In the genomic region with DNA sequence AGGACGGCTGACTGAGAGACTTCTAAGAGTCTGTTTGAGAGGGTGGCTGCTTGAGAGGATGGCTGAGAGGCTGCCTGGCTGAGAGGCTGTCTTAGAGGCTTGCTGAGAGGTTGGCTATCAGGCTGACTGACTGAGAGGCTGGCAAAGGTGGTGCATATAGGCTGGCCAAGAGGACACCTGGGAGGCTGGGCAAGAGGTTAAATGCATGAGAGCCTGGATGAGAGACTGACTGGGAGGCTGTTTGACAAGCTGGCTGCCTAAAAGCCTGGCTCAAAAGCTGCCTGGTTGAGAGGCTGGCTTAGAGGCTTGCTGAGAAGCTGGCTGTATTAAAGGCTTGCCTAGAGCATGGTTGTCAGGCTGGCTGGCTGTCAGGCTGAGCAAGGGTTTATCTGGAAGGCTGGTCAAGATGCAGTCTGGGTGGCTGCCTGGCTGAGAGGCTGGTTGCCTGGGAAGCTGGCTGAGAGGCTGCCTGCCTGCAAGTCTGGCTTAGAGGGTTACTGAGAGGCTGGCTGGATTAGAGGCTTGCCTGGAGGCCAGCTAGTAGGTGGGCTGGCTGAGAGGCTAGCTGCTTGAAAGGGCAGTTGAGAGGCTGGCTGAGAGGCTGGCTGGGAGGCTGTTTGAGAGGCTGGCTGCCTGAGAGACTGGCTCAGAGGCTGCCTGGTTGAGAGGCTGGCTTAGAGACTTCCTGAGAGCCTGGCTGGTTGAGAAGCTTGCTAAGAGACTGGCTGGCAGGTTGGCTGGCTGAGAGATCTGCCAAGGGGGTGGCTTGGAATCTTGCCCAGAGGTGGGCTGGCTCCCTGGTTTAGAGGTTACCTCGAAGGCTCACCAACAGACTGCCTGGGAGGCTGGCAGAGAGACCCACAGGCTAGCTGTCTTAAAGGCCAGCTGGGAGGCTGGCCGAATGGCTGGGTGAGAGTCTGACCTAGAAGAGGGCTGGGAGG, we compare ENCODE assay signal across 1 cellular context.
TF ChIP-seq lines count a peak whose summit lies in the region.

No MANE protein-coding gene starts in this region.

TF ChIP-seq in HepG2, 621 proteins besides CTCF, POLR2A, EP300 and RAD21 (continued from another document and continues in another):
- TF ChIP-seq, protein P1, sequence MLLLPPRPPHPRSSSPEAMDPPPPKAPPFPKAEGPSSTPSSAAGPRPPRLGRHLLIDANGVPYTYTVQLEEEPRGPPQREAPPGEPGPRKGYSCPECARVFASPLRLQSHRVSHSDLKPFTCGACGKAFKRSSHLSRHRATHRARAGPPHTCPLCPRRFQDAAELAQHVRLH (CRISPR knock-in tag; IDR thresholded peaks at IDR 0.05; ENCODE audit: borderline replicate concordance, low read depth): no peak
- TF ChIP-seq RNF2 (conservative IDR thresholded peaks at IDR 0.05; ENCODE audit: low read depth) (no peak), GATAD2A (CRISPR knock-in tag; IDR thresholded peaks at IDR 0.05) (no peak), NR2F1 (CRISPR knock-in tag; IDR thresholded peaks at IDR 0.05) (no peak), ZNF33A (CRISPR knock-in tag; IDR thresholded peaks at IDR 0.05; ENCODE audit: borderline replicate concordance) (no peak), ZNF605 (CRISPR knock-in tag; IDR thresholded peaks at IDR 0.05) (no peak), NFE2L1 (CRISPR knock-in tag; IDR thresholded peaks at IDR 0.05; ENCODE audit: borderline replicate concordance) (0 out of 2 replicates have a peak, but pooled peaks have one; percentile 39), TSC22D2 (CRISPR knock-in tag; IDR thresholded peaks at IDR 0.05; ENCODE audit: borderline replicate concordance) (no peak), ZNF567 (CRISPR knock-in tag; IDR thresholded peaks at IDR 0.05; ENCODE audit: borderline replicate concordance) (0 out of 2 replicates have a peak, but pooled peaks have one; percentile 53), FOXK1 (CRISPR knock-in tag; IDR thresholded peaks at IDR 0.05; ENCODE audit: borderline replicate concordance, low read depth) (no peak), HHEX (CRISPR knock-in tag; IDR thresholded peaks at IDR 0.05) (no peak), NRL (CRISPR knock-in tag; IDR thresholded peaks at IDR 0.05; ENCODE audit: borderline replicate concordance) (0 out of 2 replicates have a peak, but pooled peaks have one; percentile 28), ZFP82 (CRISPR knock-in tag; IDR thresholded peaks at IDR 0.05; ENCODE audit: borderline replicate concordance) (no peak), MAFF (IDR thresholded peaks at IDR 0.05; ENCODE audit: low read depth, low read length) (no peak), ZIK1 (CRISPR knock-in tag; IDR thresholded peaks at IDR 0.05; ENCODE audit: borderline replicate concordance, low read depth) (no peak), RELA (CRISPR knock-in tag; IDR thresholded peaks at IDR 0.05) (no peak), GABPA (IDR thresholded peaks at IDR 0.05; ENCODE audit: low read depth, low read length) (no peak), GABPA (CRISPR knock-in tag; IDR thresholded peaks at IDR 0.05; ENCODE audit: low read depth) (no peak), ZNF224 (CRISPR knock-in tag; IDR thresholded peaks at IDR 0.05) (0 out of 2 replicates have a peak, but pooled peaks have one; percentile 32), ZNF776 (CRISPR knock-in tag; IDR thresholded peaks at IDR 0.05) (0 out of 2 replicates have a peak, but pooled peaks have one; percentile 36), FOXA3 (CRISPR knock-in tag; IDR thresholded peaks at IDR 0.05) (no peak), DR1 (CRISPR knock-in tag; IDR thresholded peaks at IDR 0.05) (no peak), ZFP37 (CRISPR knock-in tag; IDR thresholded peaks at IDR 0.05; ENCODE audit: borderline replicate concordance) (no peak), ZMYM3 (CRISPR knock-in tag; IDR thresholded peaks at IDR 0.05) (0 out of 2 replicates have a peak, but pooled peaks have one; percentile 14), THYN1 (CRISPR knock-in tag; IDR thresholded peaks at IDR 0.05; ENCODE audit: borderline replicate concordance, low read depth) (no peak), ZSCAN30 (CRISPR knock-in tag; IDR thresholded peaks at IDR 0.05) (no peak), ZNF614 (CRISPR knock-in tag; IDR thresholded peaks at IDR 0.05; ENCODE audit: borderline replicate concordance) (no peak)
- TF ChIP-seq, protein P2, sequence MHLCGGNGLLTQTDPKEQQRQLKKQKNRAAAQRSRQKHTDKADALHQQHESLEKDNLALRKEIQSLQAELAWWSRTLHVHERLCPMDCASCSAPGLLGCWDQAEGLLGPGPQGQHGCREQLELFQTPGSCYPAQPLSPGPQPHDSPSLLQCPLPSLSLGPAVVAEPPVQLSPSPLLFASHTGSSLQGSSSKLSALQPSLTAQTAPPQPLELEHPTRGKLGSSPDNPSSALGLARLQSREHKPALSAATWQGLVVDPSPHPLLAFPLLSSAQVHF (CRISPR knock-in tag; IDR thresholded peaks at IDR 0.05): no peak
- TF ChIP-seq, protein P3, sequence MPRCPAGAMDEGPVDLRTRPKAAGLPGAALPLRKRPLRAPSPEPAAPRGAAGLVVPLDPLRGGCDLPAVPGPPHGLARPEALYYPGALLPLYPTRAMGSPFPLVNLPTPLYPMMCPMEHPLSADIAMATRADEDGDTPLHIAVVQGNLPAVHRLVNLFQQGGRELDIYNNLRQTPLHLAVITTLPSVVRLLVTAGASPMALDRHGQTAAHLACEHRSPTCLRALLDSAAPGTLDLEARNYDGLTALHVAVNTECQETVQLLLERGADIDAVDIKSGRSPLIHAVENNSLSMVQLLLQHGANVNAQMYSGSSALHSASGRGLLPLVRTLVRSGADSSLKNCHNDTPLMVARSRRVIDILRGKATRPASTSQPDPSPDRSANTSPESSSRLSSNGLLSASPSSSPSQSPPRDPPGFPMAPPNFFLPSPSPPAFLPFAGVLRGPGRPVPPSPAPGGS (CRISPR knock-in tag; IDR thresholded peaks at IDR 0.05): peak; percentile 85; the same call in 1 of the 2 replicates
- TF ChIP-seq, protein P4, sequence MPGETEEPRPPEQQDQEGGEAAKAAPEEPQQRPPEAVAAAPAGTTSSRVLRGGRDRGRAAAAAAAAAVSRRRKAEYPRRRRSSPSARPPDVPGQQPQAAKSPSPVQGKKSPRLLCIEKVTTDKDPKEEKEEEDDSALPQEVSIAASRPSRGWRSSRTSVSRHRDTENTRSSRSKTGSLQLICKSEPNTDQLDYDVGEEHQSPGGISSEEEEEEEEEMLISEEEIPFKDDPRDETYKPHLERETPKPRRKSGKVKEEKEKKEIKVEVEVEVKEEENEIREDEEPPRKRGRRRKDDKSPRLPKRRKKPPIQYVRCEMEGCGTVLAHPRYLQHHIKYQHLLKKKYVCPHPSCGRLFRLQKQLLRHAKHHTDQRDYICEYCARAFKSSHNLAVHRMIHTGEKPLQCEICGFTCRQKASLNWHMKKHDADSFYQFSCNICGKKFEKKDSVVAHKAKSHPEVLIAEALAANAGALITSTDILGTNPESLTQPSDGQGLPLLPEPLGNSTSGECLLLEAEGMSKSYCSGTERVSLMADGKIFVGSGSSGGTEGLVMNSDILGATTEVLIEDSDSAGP (CRISPR knock-in tag; IDR thresholded peaks at IDR 0.05; ENCODE audit: borderline replicate concordance): peak; percentile 26; the same call in 1 of the 2 replicates
- TF ChIP-seq, protein P5, sequence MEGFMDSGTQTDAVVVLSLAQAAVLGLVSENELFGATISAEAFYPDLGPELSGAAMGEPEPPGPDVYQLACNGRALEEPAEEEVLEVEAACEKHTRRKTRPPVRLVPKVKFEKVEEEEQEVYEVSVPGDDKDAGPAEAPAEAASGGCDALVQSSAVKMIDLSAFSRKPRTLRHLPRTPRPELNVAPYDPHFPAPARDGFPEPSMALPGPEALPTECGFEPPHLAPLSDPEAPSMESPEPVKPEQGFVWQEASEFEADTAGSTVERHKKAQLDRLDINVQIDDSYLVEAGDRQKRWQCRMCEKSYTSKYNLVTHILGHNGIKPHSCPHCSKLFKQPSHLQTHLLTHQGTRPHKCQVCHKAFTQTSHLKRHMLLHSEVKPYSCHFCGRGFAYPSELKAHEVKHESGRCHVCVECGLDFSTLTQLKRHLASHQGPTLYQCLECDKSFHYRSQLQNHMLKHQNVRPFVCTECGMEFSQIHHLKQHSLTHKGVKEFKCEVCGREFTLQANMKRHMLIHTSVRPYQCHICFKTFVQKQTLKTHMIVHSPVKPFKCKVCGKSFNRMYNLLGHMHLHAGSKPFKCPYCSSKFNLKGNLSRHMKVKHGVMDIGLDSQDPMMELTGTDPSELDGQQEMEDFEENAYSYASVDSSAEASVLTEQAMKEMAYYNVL (CRISPR knock-in tag; IDR thresholded peaks at IDR 0.05; ENCODE audit: borderline replicate concordance): 0 out of 2 replicates have a peak, but pooled peaks have one; percentile 4
- TF ChIP-seq, protein P6, sequence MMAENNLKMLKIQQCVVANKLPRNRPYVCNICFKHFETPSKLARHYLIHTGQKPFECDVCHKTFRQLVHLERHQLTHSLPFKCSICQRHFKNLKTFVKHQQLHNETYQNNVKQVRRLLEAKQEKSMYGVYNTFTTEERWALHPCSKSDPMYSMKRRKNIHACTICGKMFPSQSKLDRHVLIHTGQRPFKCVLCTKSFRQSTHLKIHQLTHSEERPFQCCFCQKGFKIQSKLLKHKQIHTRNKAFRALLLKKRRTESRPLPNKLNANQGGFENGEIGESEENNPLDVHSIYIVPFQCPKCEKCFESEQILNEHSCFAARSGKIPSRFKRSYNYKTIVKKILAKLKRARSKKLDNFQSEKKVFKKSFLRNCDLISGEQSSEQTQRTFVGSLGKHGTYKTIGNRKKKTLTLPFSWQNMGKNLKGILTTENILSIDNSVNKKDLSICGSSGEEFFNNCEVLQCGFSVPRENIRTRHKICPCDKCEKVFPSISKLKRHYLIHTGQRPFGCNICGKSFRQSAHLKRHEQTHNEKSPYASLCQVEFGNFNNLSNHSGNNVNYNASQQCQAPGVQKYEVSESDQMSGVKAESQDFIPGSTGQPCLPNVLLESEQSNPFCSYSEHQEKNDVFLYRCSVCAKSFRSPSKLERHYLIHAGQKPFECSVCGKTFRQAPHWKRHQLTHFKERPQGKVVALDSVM (CRISPR knock-in tag; IDR thresholded peaks at IDR 0.05): peak; percentile 96
- TF ChIP-seq, protein P7, sequence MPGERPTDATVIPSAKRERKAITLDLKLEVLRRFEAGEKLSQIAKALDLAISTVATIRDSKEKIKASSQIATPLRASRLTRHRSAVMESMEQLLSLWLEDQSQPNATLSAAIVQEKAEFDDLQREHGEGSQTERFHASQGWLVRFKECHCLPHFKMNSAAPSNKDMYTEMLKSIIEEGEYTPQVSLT (CRISPR knock-in tag; IDR thresholded peaks at IDR 0.05; ENCODE audit: borderline replicate concordance, low read depth): no peak
- TF ChIP-seq, protein P8, sequence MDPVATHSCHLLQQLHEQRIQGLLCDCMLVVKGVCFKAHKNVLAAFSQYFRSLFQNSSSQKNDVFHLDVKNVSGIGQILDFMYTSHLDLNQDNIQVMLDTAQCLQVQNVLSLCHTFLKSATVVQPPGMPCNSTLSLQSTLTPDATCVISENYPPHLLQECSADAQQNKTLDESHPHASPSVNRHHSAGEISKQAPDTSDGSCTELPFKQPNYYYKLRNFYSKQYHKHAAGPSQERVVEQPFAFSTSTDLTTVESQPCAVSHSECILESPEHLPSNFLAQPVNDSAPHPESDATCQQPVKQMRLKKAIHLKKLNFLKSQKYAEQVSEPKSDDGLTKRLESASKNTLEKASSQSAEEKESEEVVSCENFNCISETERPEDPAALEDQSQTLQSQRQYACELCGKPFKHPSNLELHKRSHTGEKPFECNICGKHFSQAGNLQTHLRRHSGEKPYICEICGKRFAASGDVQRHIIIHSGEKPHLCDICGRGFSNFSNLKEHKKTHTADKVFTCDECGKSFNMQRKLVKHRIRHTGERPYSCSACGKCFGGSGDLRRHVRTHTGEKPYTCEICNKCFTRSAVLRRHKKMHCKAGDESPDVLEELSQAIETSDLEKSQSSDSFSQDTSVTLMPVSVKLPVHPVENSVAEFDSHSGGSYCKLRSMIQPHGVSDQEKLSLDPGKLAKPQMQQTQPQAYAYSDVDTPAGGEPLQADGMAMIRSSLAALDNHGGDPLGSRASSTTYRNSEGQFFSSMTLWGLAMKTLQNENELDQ (CRISPR knock-in tag; IDR thresholded peaks at IDR 0.05; ENCODE audit: borderline replicate concordance): no peak
- TF ChIP-seq, protein P9, sequence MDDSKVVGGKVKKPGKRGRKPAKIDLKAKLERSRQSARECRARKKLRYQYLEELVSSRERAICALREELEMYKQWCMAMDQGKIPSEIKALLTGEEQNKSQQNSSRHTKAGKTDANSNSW (CRISPR knock-in tag; IDR thresholded peaks at IDR 0.05; ENCODE audit: borderline replicate concordance): no peak
- TF ChIP-seq, protein P10, sequence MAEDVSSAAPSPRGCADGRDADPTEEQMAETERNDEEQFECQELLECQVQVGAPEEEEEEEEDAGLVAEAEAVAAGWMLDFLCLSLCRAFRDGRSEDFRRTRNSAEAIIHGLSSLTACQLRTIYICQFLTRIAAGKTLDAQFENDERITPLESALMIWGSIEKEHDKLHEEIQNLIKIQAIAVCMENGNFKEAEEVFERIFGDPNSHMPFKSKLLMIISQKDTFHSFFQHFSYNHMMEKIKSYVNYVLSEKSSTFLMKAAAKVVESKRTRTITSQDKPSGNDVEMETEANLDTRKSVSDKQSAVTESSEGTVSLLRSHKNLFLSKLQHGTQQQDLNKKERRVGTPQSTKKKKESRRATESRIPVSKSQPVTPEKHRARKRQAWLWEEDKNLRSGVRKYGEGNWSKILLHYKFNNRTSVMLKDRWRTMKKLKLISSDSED (CRISPR knock-in tag; IDR thresholded peaks at IDR 0.05): no peak
